In genomic region chr19:10812196-10812595, GRCh38 we compare ENCODE assay signal across 16 cellular contexts. TPM values are rescaled to one million over a fixed set of nuclear protein-coding genes. Genes with fewer than 3 reads are reported as not detected.
A peak's percentile ranks its signal among the peaks of the same experiment; 100 is the strongest.
DNase-seq lines count a peak whose midpoint lies in the region; ATAC-seq, FAIRE-seq and TF ChIP-seq lines count a peak whose summit lies in the region.
"Had no signal": no experiment of that assay in that cellular context is flagged by ENCODE, and none has a peak within 500 bp of the region (broad histone marks: within the 10 kb centered on the region; RNA-seq: fewer than 3 reads in every experiment).

No MANE protein-coding gene starts in this region.

- H2BK20ac ChIP-seq in H1 (ENCODE audit: low read length) = no peak overlapping the region

- H3K9ac ChIP-seq in H1 (replicated peaks in 1 of 4; ENCODE audit: extremely low read depth in 1 of 4, low read depth in 3 of 4, low read length in 3 of 4) (no peak overlapping the region), smooth muscle cell (ENCODE audit: low read depth) (no peak overlapping the region)

- H3K9me3 Mint-ChIP-seq in activated CD8-positive, alpha-beta memory T cell treated with anti-CD3 and anti-CD28 coated beads, Interleukin-2, amount 10 ng/mL, durations not matched to agents 7 days and 5 days (ENCODE audit: low read depth) = no peaks in the 10 kb centered on the region

- H3K4me2 ChIP-seq in H1 (ENCODE audit: insufficient read depth in 1 of 2, low read depth in 2 of 2, low read length in 2 of 2) (no peak overlapping the region), smooth muscle cell (no peak overlapping the region)

- no peak overlapping the region for H3K18ac ChIP-seq in H1 (ENCODE audit: extremely low read depth, low read length)

- H3K4me1 Mint-ChIP-seq in activated CD8-positive, alpha-beta memory T cell treated with anti-CD3 and anti-CD28 coated beads, Interleukin-2, amount 10 ng/mL, durations not matched to agents 7 days and 5 days = peaks cover 69% of the 10 kb centered on the region

- H3K36me3 Mint-ChIP-seq in activated CD8-positive, alpha-beta memory T cell treated with anti-CD3 and anti-CD28 coated beads, Interleukin-2, amount 10 ng/mL, durations not matched to agents 7 days and 5 days = peaks cover 32% of the 10 kb centered on the region

- H3K14ac ChIP-seq in H1 (ENCODE audit: insufficient read length) = no peak overlapping the region

- H3K4ac ChIP-seq in H1 (replicated peaks; ENCODE audit: insufficient read length, low read depth, low read length) = no peak overlapping the region

- POLR2A ChIA-PET in H1 (lab: Charles Lee; ENCODE audit: partially characterized antibody) = interaction anchor here (1.7 kb wide), 1 partner anchor 24 kb away, joined by 4 read pairs; the partner anchor contains the start of gene TMED1

- no peak overlapping the region for H3K4me3 Mint-ChIP-seq in activated CD8-positive, alpha-beta memory T cell treated with anti-CD3 and anti-CD28 coated beads, Interleukin-2, amount 10 ng/mL, durations not matched to agents 7 days and 5 days

- no peak overlapping the region for H2BK5ac ChIP-seq in H1 (ENCODE audit: low read depth, low read length)

- CTCF ChIA-PET in activated CD8-positive, alpha-beta memory T cell treated with anti-CD3 and anti-CD28 coated beads, Interleukin-2, amount 10 ng/mL, durations not matched to agents 7 days and 5 days (lab: Charles Lee) = no interaction called here
- CTCF ChIA-PET in H1 (lab: Charles Lee; ENCODE audit: partially characterized antibody) = interaction anchor here (1.0 to 1.6 kb wide), 3 partner anchors 15 to 393 kb away, joined by 3 to 5 read pairs (median 4); no protein-coding TSS in a partner anchor

- no peak overlapping the region for H4K5ac ChIP-seq in H1 (ENCODE audit: insufficient read length, low read depth, low read length)

- no peaks in the 10 kb centered on the region; a peak in 1 of 7 replicates for H3K4me1 ChIP-seq in H1 (replicated peaks in 1 of 4; ENCODE audit: control insufficient read depth in 3 of 4, insufficient read depth in 4 of 4, low read length in 3 of 4)
- peaks cover 3% of the 10 kb centered on the region for H3K4me1 ChIP-seq in smooth muscle cell (ENCODE audit: low read depth)

- H3K4me3 ChIP-seq in HL-60 (replicated peaks; ENCODE audit: insufficient read depth, low read length) (no peak overlapping the region), H1 (ENCODE audit: extremely low read depth in 1 of 4, insufficient read depth in 2 of 4, low read depth in 3 of 4, low read length in 4 of 4) (no peak overlapping the region), smooth muscle cell (no peak overlapping the region)
- H3K4me3 ChIP-seq: left lung had no signal

- no peaks in the 10 kb centered on the region for H3K27me3 Mint-ChIP-seq in activated CD8-positive, alpha-beta memory T cell treated with anti-CD3 and anti-CD28 coated beads, Interleukin-2, amount 10 ng/mL, durations not matched to agents 7 days and 5 days
- H3K27me3 Mint-ChIP-seq: progenitor cell of endocrine pancreas had no signal

- H2AK5ac ChIP-seq in H1 (ENCODE audit: low read depth, low read length) = no peak overlapping the region

- no peak for FAIRE-seq in H1 (lab: Jason Lieb, UNC)

- H3K27ac Mint-ChIP-seq in activated CD8-positive, alpha-beta memory T cell treated with anti-CD3 and anti-CD28 coated beads, Interleukin-2, amount 10 ng/mL, durations not matched to agents 7 days and 5 days = peak overlapping the region; percentile 93
- H3K27ac Mint-ChIP-seq: progenitor cell of endocrine pancreas had no signal

- H2BK12ac ChIP-seq in H1 (ENCODE audit: low read depth, low read length) = no peak overlapping the region

- no peak for TF ChIP-seq EP300 in H1 (IDR thresholded peaks at IDR 0.05; ENCODE audit: borderline replicate concordance in 1 of 2, low read depth in 2 of 2, low read length in 2 of 2)

- H3F3A ChIP-seq in smooth muscle cell (ENCODE audit: low read depth) = peaks cover 31% of the 10 kb centered on the region

- H2AFZ ChIP-seq in H1 (ENCODE audit: low read length) (no peak overlapping the region), smooth muscle cell (ENCODE audit: low read depth) (no peak overlapping the region)

- peaks cover 0 to 2% of the 10 kb centered on the region in 2 experiments for H4K20me1 ChIP-seq in H1 (replicated peaks in 1 of 2; ENCODE audit: control insufficient read depth in 1 of 2, insufficient read depth in 2 of 2, low read length in 2 of 2)
- peaks cover 15% of the 10 kb centered on the region for H4K20me1 ChIP-seq in smooth muscle cell (ENCODE audit: low read depth)

- no peaks in the 10 kb centered on the region for H3K23me2 ChIP-seq in H1 (ENCODE audit: low read depth, low read length)

- H3K56ac ChIP-seq in H1 (replicated peaks; ENCODE audit: insufficient read length, low read depth, low read length) = no peak overlapping the region

- peak overlapping the region; percentile 89 for H3K27ac ChIP-seq in HL-60 (replicated peaks)
- no peak overlapping the region for H3K27ac ChIP-seq in H1 (ENCODE audit: low read depth, low read length)
- H3K27ac ChIP-seq in smooth muscle cell (ENCODE audit: low read depth) = peak overlapping the region; percentile 99

- no peak overlapping the region for H2BK120ac ChIP-seq in H1 (replicated peaks; ENCODE audit: low read depth, low read length)

- H3K79me2 ChIP-seq in H1 (ENCODE audit: control insufficient read depth in 1 of 2, insufficient read depth in 2 of 2, low read length in 2 of 2) = no peaks in the 10 kb centered on the region
- peaks cover 28% of the 10 kb centered on the region for H3K79me2 ChIP-seq in smooth muscle cell (ENCODE audit: low read depth)

- no peak for TF ChIP-seq POLR2A in H1 (IDR thresholded peaks at IDR 0.05; ENCODE audit: control extremely low read depth in 1 of 2, low read depth in 2 of 2, low read length in 2 of 2)

- no peaks in the 10 kb centered on the region for H3K79me1 ChIP-seq in H1 (ENCODE audit: low read depth, low read length)

- 88% methylated on average over 14 of the region's 19 CpGs; no CpG with 5 or more reads in 1 of the 2 experiments for WGBS in H1 (ENCODE audit: extremely low coverage in 1 of 2, insufficient coverage in 1 of 2, insufficient read length in 1 of 2, insufficient replicate concordance in 2 of 2, low coverage in 1 of 2, low lambda C conversion rate in 2 of 2, missing lambda C conversion rate in 1 of 2), 2 experiments
- WGBS in smooth muscle cell (ENCODE audit: low lambda C conversion rate) = 94% methylated on average over 19 of the region's 19 CpGs

- H3K36me3 ChIP-seq in H1 (ENCODE audit: control insufficient read depth in 2 of 4, insufficient read depth in 4 of 4, low read length in 3 of 4) (peaks cover 0 to 7% (median 5%) of the 10 kb centered on the region in 4 experiments; a peak in 4 of 8 replicates), smooth muscle cell (ENCODE audit: low read depth) (no peaks in the 10 kb centered on the region)

- no peaks in the 10 kb centered on the region for H3K9me3 ChIP-seq in H1 (ENCODE audit: insufficient read depth in 2 of 2, low read depth in 1 of 2, low read length in 1 of 2)
- H3K9me3 ChIP-seq in smooth muscle cell (replicated peaks; ENCODE audit: low read depth) = no peaks in the 10 kb centered on the region
- H3K9me3 ChIP-seq: left lung had no signal

- H2BK15ac ChIP-seq in H1 (ENCODE audit: low read length) = no peak overlapping the region

- no peak for ATAC-seq in activated CD8-positive, alpha-beta memory T cell treated with anti-CD3 and anti-CD28 coated beads, Interleukin-2, amount 10 ng/mL, durations not matched to agents 7 days and 5 days
- no peak for ATAC-seq in HG03097 (IDR thresholded peaks at IDR 0.05; ENCODE audit: low FRiP score, unreplicated experiment)

- H4K8ac ChIP-seq in H1 (ENCODE audit: extremely low read depth, insufficient read depth, low read length) = no peak overlapping the region

- no peak overlapping the region for H3K23ac ChIP-seq in H1 (ENCODE audit: insufficient read length)

- H3K27me3 ChIP-seq in HL-60 (ENCODE audit: insufficient read depth, poor library complexity, severe bottlenecking) (no peaks in the 10 kb centered on the region), H1 (replicated peaks in 1 of 4; ENCODE audit: control insufficient read depth in 3 of 4, extremely low read depth in 1 of 4, insufficient read depth in 3 of 4, low read length in 3 of 4) (no peaks in the 10 kb centered on the region), smooth muscle cell (ENCODE audit: low read depth) (no peaks in the 10 kb centered on the region)
- H3K27me3 ChIP-seq: left lung had no signal

- TF ChIP-seq CTCF in HL-60 (IDR thresholded peaks at IDR 0.05; ENCODE audit: insufficient read depth, low read length) (no peak), H1 (IDR thresholded peaks at IDR 0.05; ENCODE audit: control extremely low read depth in 1 of 3, insufficient read depth in 1 of 3, low read depth in 1 of 3, low read length in 3 of 3) (peak in 2 of 3 experiments; percentile 6 to 15; a peak in 3 of 4 replicates), smooth muscle cell (IDR thresholded peaks at IDR 0.05; ENCODE audit: borderline replicate concordance, insufficient read depth, poor library complexity, severe bottlenecking) (no peak)

- no peak for DNase-seq in activated CD8-positive, alpha-beta memory T cell treated with anti-CD3 and anti-CD28 coated beads, Interleukin-2, amount 10 ng/mL, durations not matched to agents 7 days and 5 days
- DNase-seq in activated CD8-positive, alpha-beta memory T cell treated with anti-CD3 and anti-CD28 coated beads, Interleukin-2, amount 50 U/mL, for 4 hours = no peak
- DNase-seq in HL-60 (ENCODE audit: low read depth in 1 of 2, low spot score in 1 of 2) (no peak), H1 (ENCODE audit: low read depth in 1 of 2, low spot score in 2 of 2) (no peak), smooth muscle cell (lab: John Stamatoyannopoulos, UW; ENCODE audit: unreplicated experiment) (no peak), NCI-H187 (lab: John Stamatoyannopoulos, UW) (no peak), NCI-H748 treated with DMSO at 0.1 percent for 48 hours (lab: John Stamatoyannopoulos, UW) (no peak)
- DNase-seq: activated CD4-positive, alpha-beta T cell treated with anti-CD3 and anti-CD28 coated beads for 4 hours; activated effector memory CD4-positive, alpha-beta T cell treated with Interleukin-2 at 50 U/mL for 16 hours; Calu3; NCI-H2081 treated with DMSO at 0.1 percent for 48 hours; NCI-H82 had no signal

- no peak overlapping the region for H4K91ac ChIP-seq in H1 (replicated peaks; ENCODE audit: insufficient read length, low read length)

- no peak for TF ChIP-seq RAD21 in H1 (IDR thresholded peaks at IDR 0.05 in 1 of 2, conservative IDR thresholded peaks at IDR 0.05 in 1 of 2; ENCODE audit: low read depth in 2 of 2, low read length in 2 of 2)

RNA-seq across cellular contexts. Expression of gene TMED1, which starts 23.8 kb away (rescaled TPM):
- 10 to 100 TPM; 16.0 to 19.2 TPM for total RNA-seq in activated CD8-positive, alpha-beta memory T cell treated with anti-CD3 and anti-CD28 coated beads, Interleukin-2, amount 10 ng/mL, durations not matched to agents 7 days and 5 days
- total RNA-seq in H1 (2021; fragmentation: NEBNext Ultra II Directional; extraction: Animal tissue kit (Norgen Biotek cat#: 25700)) = 26.2 and 26.9 TPM in 2 replicates
- polyA plus RNA-seq in H1 (2011; rRNA removed) = 31.9 and 41.7 TPM in 2 replicates
- 44.8 TPM for polyA plus RNA-seq in H1 (2011; cell fraction: cytosol; rRNA removed)
- polyA plus RNA-seq in H1 (2011; cell fraction: nucleus; rRNA removed) = 29.2 TPM
- polyA plus RNA-seq in H1 (2012, experiment 1 of 2) = 19.0 to 35.1 TPM (median 31.2 TPM) in 4 replicates
- polyA plus RNA-seq in H1 (2012, experiment 2 of 2) = 31.9 TPM
- polyA plus RNA-seq in H1 (2013, experiment 1 of 2) = 25.1 TPM
- 31.6 TPM for polyA plus RNA-seq in H1 (2013, experiment 2 of 2)
- polyA minus RNA-seq in H1 (2011; rRNA and poly(A)+ RNA removed) = 13.8 and 22.8 TPM in 2 replicates
- 16.4 TPM for polyA minus RNA-seq in H1 (2011; cell fraction: cytosol; rRNA and poly(A)+ RNA removed)
- polyA minus RNA-seq in H1 (2011; cell fraction: nucleus; rRNA and poly(A)+ RNA removed) = 8.5 TPM
- total RNA-seq in smooth muscle cell = 30.7 and 44.4 TPM in 2 replicates
- polyA plus RNA-seq in smooth muscle cell = 99.9 and 107 TPM in 2 replicates

RNA-seq across cellular contexts. Expression of gene C19orf38, which starts 36.0 kb away (rescaled TPM):
- 1 to 10 TPM; 1.2 to 1.7 TPM for total RNA-seq in activated CD8-positive, alpha-beta memory T cell treated with anti-CD3 and anti-CD28 coated beads, Interleukin-2, amount 10 ng/mL, durations not matched to agents 7 days and 5 days
- 0.27 TPM in 1 of 2 replicates, not detected in the other for total RNA-seq in H1 (2021; fragmentation: NEBNext Ultra II Directional; extraction: Animal tissue kit (Norgen Biotek cat#: 25700))
- 0.53 and 0.77 TPM in 2 replicates for polyA plus RNA-seq in H1 (2011; rRNA removed)
- polyA plus RNA-seq in H1 (2011; cell fraction: cytosol; rRNA removed) = 0.50 TPM
- 0.68 TPM for polyA plus RNA-seq in H1 (2011; cell fraction: nucleus; rRNA removed)
- polyA plus RNA-seq in H1 (2012, experiment 1 of 2) = 0.32 to 0.66 TPM (median 0.39 TPM) in 3 of 4 replicates, not detected in the other
- 0.39 TPM for polyA plus RNA-seq in H1 (2012, experiment 2 of 2)
- 0.20 TPM for polyA plus RNA-seq in H1 (2013, experiment 1 of 2)
- 0.31 TPM for polyA plus RNA-seq in H1 (2013, experiment 2 of 2)
- polyA minus RNA-seq in H1 (2011; rRNA and poly(A)+ RNA removed) = 0.20 and 0.28 TPM in 2 replicates
- polyA minus RNA-seq in H1 (2011; cell fraction: cytosol; rRNA and poly(A)+ RNA removed) = not detected
- 1.1 TPM for polyA minus RNA-seq in H1 (2011; cell fraction: nucleus; rRNA and poly(A)+ RNA removed)
- total RNA-seq in smooth muscle cell = 0.13 TPM in 1 of 2 replicates, not detected in the other
- polyA plus RNA-seq in smooth muscle cell = 0.79 and 1.5 TPM in 2 replicates
- total RNA-seq: Calu3, temporal lobe had no signal

RNA-seq across cellular contexts. Expression of gene CARM1, which starts 59.2 kb away (rescaled TPM):
- 10 to 100 TPM; 38.5 to 48.1 TPM for total RNA-seq in activated CD8-positive, alpha-beta memory T cell treated with anti-CD3 and anti-CD28 coated beads, Interleukin-2, amount 10 ng/mL, durations not matched to agents 7 days and 5 days
- 134 and 136 TPM in 2 replicates for total RNA-seq in H1 (2021; fragmentation: NEBNext Ultra II Directional; extraction: Animal tissue kit (Norgen Biotek cat#: 25700))
- polyA plus RNA-seq in H1 (2011; rRNA removed) (164 and 270 TPM in 2 replicates), smooth muscle cell (39.3 and 48.1 TPM in 2 replicates)
- 106 TPM for polyA plus RNA-seq in H1 (2011; cell fraction: cytosol; rRNA removed)
- polyA plus RNA-seq in H1 (2011; cell fraction: nucleus; rRNA removed) = 178 TPM
- 75.6 to 138 TPM (median 129 TPM) in 4 replicates for polyA plus RNA-seq in H1 (2012, experiment 1 of 2)
- 122 TPM for polyA plus RNA-seq in H1 (2012, experiment 2 of 2)
- 125 TPM for polyA plus RNA-seq in H1 (2013, experiment 1 of 2)
- 126 TPM for polyA plus RNA-seq in H1 (2013, experiment 2 of 2)
- polyA minus RNA-seq in H1 (2011; rRNA and poly(A)+ RNA removed) = 71.3 and 96.2 TPM in 2 replicates
- polyA minus RNA-seq in H1 (2011; cell fraction: cytosol; rRNA and poly(A)+ RNA removed) = 60.0 TPM
- polyA minus RNA-seq in H1 (2011; cell fraction: nucleus; rRNA and poly(A)+ RNA removed) = 48.8 TPM
- total RNA-seq in smooth muscle cell = 22.7 and 25.4 TPM in 2 replicates

Comparison
In these comparisons a context has a peak if more than half of its experiments do, and no peak if none do; other contexts are left out.
1. CTCF ChIP-seq: peak in H1 (2 of 3); none in HL-60 (single experiment) and smooth muscle cell (single experiment).